4 cellular contexts compared by ENCODE assay signal in genomic region chrX:78636096-78636495, GRCh38. TPM values are rescaled to one million over a fixed set of nuclear protein-coding genes. Genes with fewer than 3 reads are reported as not detected.
"Had no signal": no experiment of that assay in that cellular context is flagged by ENCODE, and none has a peak within 500 bp of the region (broad histone marks: within the 10 kb centered on the region; RNA-seq: fewer than 3 reads in every experiment).

No MANE protein-coding gene starts in this region.

RNA-seq across cellular contexts. Expression of gene RTL3, which starts 23.0 kb away (rescaled TPM):
- total RNA-seq: PC-3, SJCRH30, SK-MEL-5, T-cell had no signal
